ENCODE assay signal across 11 cellular contexts in genomic region chr16:17377360-17378324, GRCh38.
DNase-seq lines count a peak whose midpoint lies in the region; ATAC-seq and TF ChIP-seq lines count a peak whose summit lies in the region.
"Had no signal": no experiment of that assay in that cellular context is flagged by ENCODE, and none has a peak within 500 bp of the region (broad histone marks: within the 10 kb centered on the region; RNA-seq: fewer than 3 reads in every experiment).

No MANE protein-coding gene starts in this region.

- TF ChIP-seq CTCF in OCI-LY3 (IDR thresholded peaks at IDR 0.05; ENCODE audit: low read depth, low read length): no peak
- no peak for TF ChIP-seq CTCF in A673 (conservative IDR thresholded peaks at IDR 0.05; ENCODE audit: low read depth, low read length)

- H4K20me1 ChIP-seq in BLaER1 (peaks cover 99% of the 10 kb centered on the region), OCI-LY3 (ENCODE audit: insufficient read depth, low read length) (no peaks in the 10 kb centered on the region)

- in situ Hi-C loops in HAP-1 (cut with MboI; ENCODE audit: low sequenced_read_pairs): no loop called here

- H3K4me1 Mint-ChIP-seq in memory B cell: peaks cover 45% of the 10 kb centered on the region

- H3K36me3 Mint-ChIP-seq in memory B cell: no peaks in the 10 kb centered on the region
- H3K36me3 Mint-ChIP-seq: natural killer cell had no signal

- BruUV-seq in A673 (replicated peaks; lab: Mats Ljungman, UMichigan): no TSS peak

- H3K4me3 ChIP-seq in BLaER1 (no peak overlapping the region), OCI-LY3 (ENCODE audit: low read length) (no peak overlapping the region), A673 (ENCODE audit: low read depth, low read length, poor library complexity, severe bottlenecking) (no peak overlapping the region), HAP-1 (no peak overlapping the region)
- H3K4me3 ChIP-seq: body of pancreas had no signal

- H3K27me3 ChIP-seq in BLaER1: no peaks in the 10 kb centered on the region
- H3K27me3 ChIP-seq in OCI-LY3 (ENCODE audit: low read depth, low read length): peaks cover 6% of the 10 kb centered on the region
- no peaks in the 10 kb centered on the region for H3K27me3 ChIP-seq in A673 (replicated peaks; ENCODE audit: insufficient read depth, low read depth, low read length, poor library complexity)
- no peaks in the 10 kb centered on the region for H3K27me3 ChIP-seq in HAP-1 (ENCODE audit: low read depth)
- H3K27me3 ChIP-seq: body of pancreas had no signal

- peak; percentile 72 for ATAC-seq in GM21515 (IDR thresholded peaks at IDR 0.05; ENCODE audit: unreplicated experiment)
- peak; percentile 95 for ATAC-seq in memory B cell (ENCODE audit: low read depth)
- no peak for ATAC-seq in HG03571 (IDR thresholded peaks at IDR 0.05; ENCODE audit: unreplicated experiment)
- ATAC-seq: body of pancreas had no signal

- H3K4me2 ChIP-seq in BLaER1 (peak overlapping the region; percentile 83), OCI-LY3 (ENCODE audit: low read length) (peak overlapping the region; percentile 47)

- H3K4me3 Mint-ChIP-seq in memory B cell: peak overlapping the region; percentile 31
- H3K4me3 Mint-ChIP-seq: natural killer cell had no signal

- H3K27ac ChIP-seq in BLaER1: peak overlapping the region; percentile 66
- no peak overlapping the region for H3K27ac ChIP-seq in OCI-LY3 (ENCODE audit: low read length)
- no peak overlapping the region for H3K27ac ChIP-seq in A673 (ENCODE audit: low read depth, low read length, poor library complexity, severe bottlenecking)

- POLR2A ChIA-PET in A673 (lab: Charles Lee; ENCODE audit: low non-redundant PET): no interaction called here

- intact Hi-C loops in A673 (cut with micrococcal nuclease; ENCODE audit: unreplicated experiment): no loop called here

- peak overlapping the region; percentile 97 for H3K27ac Mint-ChIP-seq in memory B cell

- no peaks in the 10 kb centered on the region for H3K79me2 ChIP-seq in OCI-LY3 (ENCODE audit: low read length)

- H3K9me3 ChIP-seq in BLaER1: no peaks in the 10 kb centered on the region
- H3K9me3 ChIP-seq in OCI-LY3 (ENCODE audit: insufficient read depth, low read length): no peaks in the 10 kb centered on the region
- H3K9me3 ChIP-seq in A673 (ENCODE audit: low read depth, low read length, poor library complexity, severe bottlenecking): no peaks in the 10 kb centered on the region
- H3K9me3 ChIP-seq in HAP-1: no peaks in the 10 kb centered on the region; the same call in 1 of the 2 replicates
- H3K9me3 ChIP-seq: body of pancreas had no signal

- no peaks in the 10 kb centered on the region for H3K9me3 Mint-ChIP-seq in memory B cell
- H3K9me3 Mint-ChIP-seq: natural killer cell had no signal

- H3K9ac ChIP-seq in BLaER1: no peak overlapping the region
- no peak overlapping the region for H3K9ac ChIP-seq in OCI-LY3 (ENCODE audit: low read length)

- CTCF ChIA-PET in A673 (lab: Charles Lee): no interaction called here

- DNase-seq in memory B cell (ENCODE audit: low spot score in 2 of 2) (peak in 1 of 2 donors; percentile 76), A673 (ENCODE audit: low spot score) (no peak), SW 1271 (lab: John Stamatoyannopoulos, UW) (no peak), HAP-1 (ENCODE audit: low spot score in 2 of 2) (no peak)
- DNase-seq: natural killer cell, NCI-H524 treated with DMSO at 0.1 percent for 48 hours had no signal

- no peaks in the 10 kb centered on the region for H3K27me3 Mint-ChIP-seq in memory B cell

- H2AFZ ChIP-seq in OCI-LY3 (ENCODE audit: low read depth, low read length): no peak overlapping the region

- H3K4me1 ChIP-seq in BLaER1 (peaks cover 87% of the 10 kb centered on the region), OCI-LY3 (ENCODE audit: low read length) (peaks cover 23% of the 10 kb centered on the region), A673 (ENCODE audit: insufficient read depth, low read length, poor library complexity, severe bottlenecking) (no peaks in the 10 kb centered on the region), HAP-1 (no peaks in the 10 kb centered on the region)

- H3K36me3 ChIP-seq in BLaER1 (no peaks in the 10 kb centered on the region), OCI-LY3 (replicated peaks; ENCODE audit: low read depth, low read length) (no peaks in the 10 kb centered on the region), A673 (ENCODE audit: insufficient read depth, low read length, poor library complexity, severe bottlenecking) (no peaks in the 10 kb centered on the region), HAP-1 (replicated peaks) (no peaks in the 10 kb centered on the region)
